Comparison of ENCODE assay signal across 8 cellular contexts in the genomic region with DNA sequence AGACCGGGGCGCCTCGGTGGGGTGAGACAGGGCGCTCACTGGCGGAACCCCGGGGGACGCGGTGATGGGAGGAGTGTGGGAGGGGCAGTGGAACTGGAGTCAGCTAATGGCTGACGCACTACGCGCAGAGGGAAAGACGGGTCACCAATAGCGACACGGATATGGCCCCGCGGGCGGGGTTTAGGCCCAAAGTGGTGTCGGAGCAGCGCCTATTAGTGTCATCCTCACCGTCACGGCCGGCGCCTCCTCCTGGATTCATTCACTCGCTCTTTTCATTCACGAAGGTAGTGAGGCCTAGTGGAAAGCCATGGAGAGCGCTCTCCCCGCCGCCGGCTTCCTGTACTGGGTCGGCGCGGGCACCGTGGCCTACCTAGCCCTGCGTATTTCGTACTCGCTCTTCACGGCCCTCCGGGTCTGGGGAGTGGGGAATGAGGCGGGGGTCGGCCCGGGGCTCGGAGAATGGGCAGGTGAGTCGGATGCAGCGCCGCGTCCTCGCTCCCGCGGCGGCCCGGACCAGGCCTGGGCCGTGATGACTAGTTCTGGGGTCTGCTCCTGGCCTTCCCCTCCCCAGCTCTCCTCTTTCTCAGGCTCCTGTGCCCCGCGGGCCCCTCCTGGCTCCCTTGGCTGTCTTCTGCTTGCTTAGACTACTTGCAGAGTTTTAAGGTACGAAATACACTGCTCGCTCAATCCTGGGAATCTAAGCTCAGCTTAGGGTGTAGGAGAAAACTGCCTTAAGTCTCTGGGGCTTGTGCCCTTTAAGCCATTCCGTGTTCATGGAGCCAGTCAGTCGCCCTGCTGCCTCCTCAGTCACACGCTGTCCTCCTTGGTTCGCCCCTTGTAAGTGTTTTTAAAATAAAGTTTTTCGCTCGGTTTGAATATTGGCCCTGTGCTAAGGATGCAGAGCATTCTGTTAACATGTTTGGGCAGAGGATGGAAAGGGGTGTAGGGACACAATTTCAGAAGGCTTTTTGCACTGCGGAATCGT. TPM values are rescaled to one million over a fixed set of nuclear protein-coding genes. Genes with fewer than 3 reads are reported as not detected.
DNase-seq lines count a peak whose midpoint lies in the region; ATAC-seq and TF ChIP-seq lines count a peak whose summit lies in the region.

HSD17B12 (plus strand) TSS at position 218 of the 985 bp plus-strand sequence; CDS start at position 308, 90 bp downstream.

- H4K20me1 ChIP-seq in neural progenitor cell (ENCODE audit: low read depth) = peaks cover 9% of the 10 kb centered on the region

- H3K27me3 Mint-ChIP-seq in neural progenitor cell (ENCODE audit: insufficient read depth, low read depth) = peaks cover 5% of the 10 kb centered on the region

- CTCF ChIA-PET in HEK293T (lab: Yijun Ruan, JAX) = no interaction called here

- peak within 1 kb of the TSS; percentile 82 for H3K27ac ChIP-seq in foreskin keratinocyte
- H3K27ac ChIP-seq in neural progenitor cell = peak within 1 kb of the TSS; percentile 84

- peak within 1 kb of the TSS; percentile 53 for H2AFZ ChIP-seq in neural progenitor cell (replicated peaks)

- peaks cover 2% of the 10 kb centered on the region for H3K27me3 ChIP-seq in foreskin keratinocyte
- no peaks in the 10 kb centered on the region for H3K27me3 ChIP-seq in neural progenitor cell

- peak within 1 kb of the TSS; percentile 90 for H3K4me3 Mint-ChIP-seq in neural progenitor cell

- H3K36me3 ChIP-seq in neural progenitor cell = no peaks in the 10 kb centered on the region

- H3K9ac ChIP-seq in neural progenitor cell = peak within 1 kb of the TSS; percentile 77

- H3K4me2 ChIP-seq in neural progenitor cell = peak within 1 kb of the TSS; percentile 95

- peak within 1 kb of the TSS; percentile 97 for H3K27ac Mint-ChIP-seq in neural progenitor cell

- peaks cover 18% of the 10 kb centered on the region for H3K9me3 Mint-ChIP-seq in neural progenitor cell

- peaks cover 47% of the 10 kb centered on the region for H3K79me2 ChIP-seq in neural progenitor cell (ENCODE audit: low read depth)

- peak; percentile 26 for TF ChIP-seq CTCF in foreskin keratinocyte (conservative IDR thresholded peaks at IDR 0.05)
- no peak for TF ChIP-seq CTCF in neural progenitor cell (IDR thresholded peaks at IDR 0.05)

- DNase-seq in GM03348 (ENCODE audit: low spot score) (peak; percentile 100), HEK293T (ENCODE audit: extremely low spot score) (peak; percentile 93), MV-4-11 (lab: John Stamatoyannopoulos, UW) (peak; percentile 99), SK-MEL-5 (ENCODE audit: low read depth, low spot score) (peak; percentile 99), foreskin keratinocyte (peak; percentile 98 to 99), neural progenitor cell (ENCODE audit: low spot score) (peak; percentile 98), stromal cell of bone marrow (ENCODE audit: low read depth) (peak; percentile 99)
- peak; percentile 99 for DNase-seq in activated naive CD4-positive, alpha-beta T cell treated with Interleukin-2 at 50 U/mL for 16 hours

- H3K36me3 Mint-ChIP-seq in neural progenitor cell = peaks cover 30% of the 10 kb centered on the region

- ATAC-seq in foreskin keratinocyte = peak; percentile 98

- H3K4me1 ChIP-seq in foreskin keratinocyte (peaks cover 11% of the 10 kb centered on the region), neural progenitor cell (peaks cover 16% of the 10 kb centered on the region)

- POLR2A ChIA-PET in HEK293T (lab: Yijun Ruan, JAX) = interaction anchor here (0.5 to 0.8 kb wide), 3 partner anchors 10 to 150 kb away, joined by 3 read pairs; no protein-coding TSS in a partner anchor

- H3K4me3 ChIP-seq in neural progenitor cell = peak within 1 kb of the TSS; percentile 75

- in situ Hi-C loops in SK-MEL-5 (cut with HindIII; ENCODE audit: low pct_unique_long_range_greater_than_20kb, low sequenced_read_pairs) = no loop called here

- peaks cover 26% of the 10 kb centered on the region for H3F3A ChIP-seq in neural progenitor cell (ENCODE audit: low read depth)

- peaks cover 16% of the 10 kb centered on the region for H3K4me1 Mint-ChIP-seq in neural progenitor cell

- no peaks in the 10 kb centered on the region for H3K9me3 ChIP-seq in neural progenitor cell (ENCODE audit: low read depth)

TF ChIP-seq in HEK293T, 16 proteins besides CTCF, POLR2A, EP300 and RAD21:
- TF ChIP-seq PKNOX1 (IDR thresholded peaks at IDR 0.05) (peak; percentile 87), L3MBTL2 (conservative IDR thresholded peaks at IDR 0.05) (peak; percentile 40; the same call in 1 of the 2 replicates), ZNF384 (IDR thresholded peaks at IDR 0.05) (no peak)

RNA-seq across cellular contexts. Expression of gene HSD17B12, which starts in this region (rescaled TPM):
- total RNA-seq in SK-MEL-5 (2014; rRNA removed; shearing (Covaris generic)) = 107 and 132 TPM in 2 replicates
- 92.8 and 115 TPM in 2 replicates for polyA plus RNA-seq in SK-MEL-5 (2015; cell fraction: cytosol; rRNA removed)
- 34.5 and 41.2 TPM in 2 replicates for polyA plus RNA-seq in SK-MEL-5 (2015; cell fraction: nucleus; rRNA removed)
- total RNA-seq in foreskin keratinocyte (94.6 and 108 TPM in 2 replicates), neural progenitor cell (ENCODE audit: low replicate concordance) (72.5 and 102 TPM in 2 replicates)
- 37.2 and 60.4 TPM in 2 replicates for polyA plus RNA-seq in foreskin keratinocyte

Comparison
In these comparisons a context has a peak if more than half of its experiments do, and no peak if none do; other contexts are left out.
1. Peak in every context shown above with its lines: DNase-seq, ATAC-seq, H3K4me3 ChIP-seq and H3K27ac ChIP-seq.